11 cellular contexts compared by ENCODE assay signal in the genomic region with DNA sequence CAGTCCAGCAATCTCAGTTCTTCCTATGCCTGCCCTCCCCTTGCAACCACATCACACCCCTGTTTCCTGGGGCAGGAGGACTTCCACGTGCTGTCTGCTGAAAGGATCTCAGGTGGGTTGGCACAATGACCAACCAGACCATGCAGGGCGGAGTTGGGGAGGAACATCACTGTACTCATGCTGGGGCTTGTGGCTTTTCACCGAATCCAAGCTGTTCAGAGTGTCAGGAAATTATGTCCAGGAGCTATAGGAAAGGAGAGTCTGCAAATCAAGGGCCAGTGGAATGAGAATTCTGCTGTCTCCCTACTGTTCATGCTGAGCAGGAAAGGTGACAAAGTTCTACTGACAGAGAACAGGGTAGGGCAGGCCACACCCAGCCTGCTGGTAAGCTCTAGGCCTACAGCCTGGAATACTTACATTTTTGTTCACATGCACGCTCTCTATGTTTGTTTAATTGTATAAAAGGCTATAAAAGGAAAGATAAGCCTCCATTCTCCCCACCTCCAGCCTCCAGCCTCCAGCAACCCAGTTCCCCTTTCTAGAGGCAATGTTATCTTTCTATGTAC. TPM values are rescaled to one million over a fixed set of nuclear protein-coding genes. Genes with fewer than 3 reads are reported as not detected.
DNase-seq lines count a peak whose midpoint lies in the region; ATAC-seq and TF ChIP-seq lines count a peak whose summit lies in the region.
"Had no signal": no experiment of that assay in that cellular context is flagged by ENCODE, and none has a peak within 500 bp of the region (broad histone marks: within the 10 kb centered on the region; RNA-seq: fewer than 3 reads in every experiment).

No MANE protein-coding gene starts in this region.

- H3K36me3 Mint-ChIP-seq in CD8-positive, alpha-beta memory T cell: no peaks in the 10 kb centered on the region
- H3K36me3 Mint-ChIP-seq in MCF 10A (ENCODE audit: insufficient read depth, unreplicated experiment): peaks cover 6% of the 10 kb centered on the region
- H3K36me3 Mint-ChIP-seq in naive thymus-derived CD4-positive, alpha-beta T cell: no peaks in the 10 kb centered on the region

- H3K36me3 ChIP-seq in CD8-positive, alpha-beta memory T cell (ENCODE audit: insufficient read depth, low read length): no peaks in the 10 kb centered on the region
- H3K36me3 ChIP-seq in IMR-90 (ENCODE audit: control insufficient read depth, insufficient read depth, low read length): no peaks in the 10 kb centered on the region
- no peaks in the 10 kb centered on the region for H3K36me3 ChIP-seq in naive thymus-derived CD4-positive, alpha-beta T cell (ENCODE audit: control insufficient read depth in 2 of 3, insufficient read depth in 3 of 3, low read length in 3 of 3)
- H3K36me3 ChIP-seq: ovary had no signal

- in situ Hi-C loops in IMR-90 (cut with MboI; ENCODE audit: low sequenced_read_pairs): no loop called here

- TF ChIP-seq RAD21 in IMR-90 (IDR thresholded peaks at IDR 0.05; ENCODE audit: low read length): no peak

- POLR2A ChIA-PET in CD8-positive, alpha-beta memory T cell (lab: Charles Lee): no interaction called here
- POLR2A ChIA-PET in IMR-90 (lab: Charles Lee; ENCODE audit: unreplicated experiment) (no interaction called here), MCF 10A (lab: Yijun Ruan, JAX) (interaction anchor here (0.7 to 4.2 kb wide), 8 partner anchors 11 to 1018 kb away, joined by 3 to 23 read pairs (median 3); a partner anchor contains a TSS)
- POLR2A ChIA-PET in naive thymus-derived CD4-positive, alpha-beta T cell (lab: Charles Lee): interaction anchor here (0.6 to 1.4 kb wide), 3 partner anchors 9 to 1309 kb away, joined by 3 read pairs; no protein-coding TSS in a partner anchor

- H3K56ac ChIP-seq in IMR-90 (ENCODE audit: extremely low read depth, insufficient read depth, low read length): no peak overlapping the region

- no peaks in the 10 kb centered on the region for H3K9me3 Mint-ChIP-seq in CD8-positive, alpha-beta memory T cell
- no peaks in the 10 kb centered on the region for H3K9me3 Mint-ChIP-seq in MCF 10A (ENCODE audit: unreplicated experiment)
- no peaks in the 10 kb centered on the region for H3K9me3 Mint-ChIP-seq in naive thymus-derived CD4-positive, alpha-beta T cell
- H3K9me3 Mint-ChIP-seq: activated B cell treated with CpG ODN at 0.5 μM for 24 hours had no signal

- H4K20me1 ChIP-seq in IMR-90 (ENCODE audit: insufficient read depth, low read length): no peaks in the 10 kb centered on the region

- WGBS in IMR-90 (ENCODE audit: extremely low coverage in 2 of 2, insufficient read length in 1 of 2), 2 experiments: no CpG with 5 or more reads among the region's 4 CpGs

- no peak for DNase-seq in CD8-positive, alpha-beta memory T cell
- DNase-seq in IMR-90 (no peak), MCF 10A (ENCODE audit: unreplicated experiment) (peak; percentile 59), caudate nucleus (lab: John Stamatoyannopoulos, UW) (no peak), D341Med (ENCODE audit: low spot score) (no peak)
- no peak for DNase-seq in naive thymus-derived CD4-positive, alpha-beta T cell
- DNase-seq: activated B cell treated with CpG ODN at 0.5 μM for 24 hours, NCI-H1436 treated with DMSO at 0.1 percent for 48 hours, ovary had no signal

- no peak overlapping the region for H4K8ac ChIP-seq in IMR-90 (ENCODE audit: low read depth in 2 of 2, low read length in 2 of 2)

- H3K4ac ChIP-seq in IMR-90 (ENCODE audit: low read depth, low read length): no peak overlapping the region

- H3K79me1 ChIP-seq in IMR-90 (ENCODE audit: low read depth in 1 of 2, low read length in 2 of 2): no peaks in the 10 kb centered on the region

- no peak overlapping the region for H2BK15ac ChIP-seq in IMR-90 (ENCODE audit: low read depth, low read length)

- H2BK20ac ChIP-seq in IMR-90 (ENCODE audit: low read depth, low read length): no peak overlapping the region

- no peak overlapping the region for H3K4me2 ChIP-seq in IMR-90 (ENCODE audit: low read depth, low read length)

- no peak for TF ChIP-seq POLR2A in IMR-90 (IDR thresholded peaks at IDR 0.05; ENCODE audit: low read depth, low read length)

- H2BK5ac ChIP-seq in IMR-90 (ENCODE audit: low read depth, low read length, poor library complexity, severe bottlenecking): no peak overlapping the region

- H3K4me1 Mint-ChIP-seq in CD8-positive, alpha-beta memory T cell: peaks cover 47 to 69% (median 65%) of the 10 kb centered on the region in 3 donors
- H3K4me1 Mint-ChIP-seq in MCF 10A (ENCODE audit: insufficient read depth, unreplicated experiment): peaks cover 60% of the 10 kb centered on the region
- peaks cover 36 to 70% (median 61%) of the 10 kb centered on the region in 7 donors for H3K4me1 Mint-ChIP-seq in naive thymus-derived CD4-positive, alpha-beta T cell

- peaks cover 49% of the 10 kb centered on the region for H3K4me1 ChIP-seq in CD8-positive, alpha-beta memory T cell (ENCODE audit: insufficient read depth, low read length)
- H3K4me1 ChIP-seq in IMR-90 (ENCODE audit: control insufficient read depth, insufficient read depth, low read length): peaks cover 3% of the 10 kb centered on the region; the same call in 1 of the 2 replicates
- H3K4me1 ChIP-seq in naive thymus-derived CD4-positive, alpha-beta T cell (ENCODE audit: control insufficient read depth in 2 of 2, insufficient read depth in 2 of 2, low read length in 2 of 2): peaks cover 35 to 46% of the 10 kb centered on the region in 2 donors

- dilution Hi-C loops in IMR-90 (cut with HindIII; ENCODE audit: low sequenced_read_pairs, unreplicated experiment): no loop called here

- H3K23ac ChIP-seq in IMR-90 (ENCODE audit: low read depth, low read length): no peak overlapping the region

- H3K27me3 ChIP-seq in CD8-positive, alpha-beta memory T cell (ENCODE audit: insufficient read depth, low read length, poor library complexity, severe bottlenecking): no peaks in the 10 kb centered on the region
- peaks cover 21% of the 10 kb centered on the region for H3K27me3 ChIP-seq in IMR-90 (ENCODE audit: control insufficient read depth, insufficient read depth, low read length)
- H3K27me3 ChIP-seq in naive thymus-derived CD4-positive, alpha-beta T cell (ENCODE audit: control insufficient read depth in 2 of 2, insufficient read depth in 2 of 2, low read length in 2 of 2): no peaks in the 10 kb centered on the region
- H3K27me3 ChIP-seq: ovary had no signal

- no peak overlapping the region for H4K91ac ChIP-seq in IMR-90 (ENCODE audit: insufficient read depth, low read depth, low read length)

- peak overlapping the region in 7 of 8 donors; percentile 22 to 81 (median 68) for H3K27ac Mint-ChIP-seq in CD8-positive, alpha-beta memory T cell
- peak overlapping the region; percentile 98 for H3K27ac Mint-ChIP-seq in MCF 10A (ENCODE audit: low read depth, unreplicated experiment)
- H3K27ac Mint-ChIP-seq in naive thymus-derived CD4-positive, alpha-beta T cell: peak overlapping the region in 6 of 9 donors; percentile 8 to 82 (median 60)
- H3K27ac Mint-ChIP-seq: activated B cell treated with CpG ODN at 0.5 μM for 24 hours had no signal

- no peak overlapping the region for H3K14ac ChIP-seq in IMR-90 (replicated peaks; ENCODE audit: low read depth, low read length)

- H2BK120ac ChIP-seq in IMR-90 (ENCODE audit: low read depth, low read length): no peak overlapping the region

- intact Hi-C loops in IMR-90 (cut with micrococcal nuclease): no loop called here
- intact Hi-C loops in MCF 10A (cut with micrococcal nuclease): no loop called here
- intact Hi-C loops in naive thymus-derived CD4-positive, alpha-beta T cell (cut with micrococcal nuclease): loop anchor here in 1 of 2 donors (1.0 to 10.0 kb wide), 5 partner anchors 9 to 110 kb away; a partner anchor contains a TSS

- peaks cover 0 to 1% of the 10 kb centered on the region in 2 donors for H3K27me3 Mint-ChIP-seq in CD8-positive, alpha-beta memory T cell
- H3K27me3 Mint-ChIP-seq in MCF 10A (ENCODE audit: insufficient read depth, unreplicated experiment): no peaks in the 10 kb centered on the region
- H3K27me3 Mint-ChIP-seq in naive thymus-derived CD4-positive, alpha-beta T cell: no peaks in the 10 kb centered on the region

- no peak for ATAC-seq in IMR-90 (ENCODE audit: low read depth)
- no peak for ATAC-seq in naive thymus-derived CD4-positive, alpha-beta T cell
- no peak for ATAC-seq in HG02623 (IDR thresholded peaks at IDR 0.05; ENCODE audit: unreplicated experiment)
- ATAC-seq in GM18858 (IDR thresholded peaks at IDR 0.05; ENCODE audit: unreplicated experiment): no peak

- H3K9me1 ChIP-seq in IMR-90 (ENCODE audit: insufficient read depth, low read length): peaks cover 3% of the 10 kb centered on the region; the same call in 1 of the 2 replicates

- H2AFZ ChIP-seq in IMR-90 (replicated peaks; ENCODE audit: low read length, poor library complexity): peak overlapping the region; percentile 37

- CTCF ChIA-PET in CD8-positive, alpha-beta memory T cell (lab: Charles Lee): interaction anchor here (0.8 kb wide), 1 partner anchor 87 kb away, joined by 3 read pairs; no protein-coding TSS in a partner anchor
- CTCF ChIA-PET in IMR-90 (lab: Yijun Ruan, JAX) (no interaction called here), MCF 10A (lab: Yijun Ruan, JAX) (interaction anchor here (5.7 kb wide), 1 partner anchor 87 kb away, joined by 30 read pairs; no protein-coding TSS in a partner anchor)
- CTCF ChIA-PET in naive thymus-derived CD4-positive, alpha-beta T cell (lab: Charles Lee): interaction anchor here (0.6 to 1.6 kb wide), 3 partner anchors 8 to 174 kb away, joined by 3 to 7 read pairs (median 4); no protein-coding TSS in a partner anchor

- no peak overlapping the region for H3K18ac ChIP-seq in IMR-90 (ENCODE audit: low read depth, low read length)

- H3K4me3 ChIP-seq in CD8-positive, alpha-beta memory T cell (ENCODE audit: low read length): no peak overlapping the region
- no peak overlapping the region for H3K4me3 ChIP-seq in IMR-90 (ENCODE audit: insufficient read depth, low read depth, low read length)
- no peak overlapping the region for H3K4me3 ChIP-seq in naive thymus-derived CD4-positive, alpha-beta T cell (ENCODE audit: low read length)
- H3K4me3 ChIP-seq: ovary had no signal

- H3K9ac ChIP-seq in IMR-90 (ENCODE audit: low read depth, low read length): no peak overlapping the region

- no peak overlapping the region for H2AK9ac ChIP-seq in IMR-90 (replicated peaks; ENCODE audit: low read depth, low read length, poor library complexity)

- no peak overlapping the region for H3K27ac ChIP-seq in CD8-positive, alpha-beta memory T cell (ENCODE audit: low read depth, low read length)
- no peak overlapping the region for H3K27ac ChIP-seq in IMR-90 (ENCODE audit: insufficient read depth, low read length)
- H3K27ac ChIP-seq in naive thymus-derived CD4-positive, alpha-beta T cell (ENCODE audit: low read depth, low read length): no peak overlapping the region
- no peak overlapping the region for H3K27ac ChIP-seq in caudate nucleus (ENCODE audit: low read depth, low read length)
- H3K27ac ChIP-seq: ovary had no signal

- TF ChIP-seq CTCF in IMR-90 (conservative IDR thresholded peaks at IDR 0.05; ENCODE audit: low read depth, low read length) (no peak), MCF 10A (IDR thresholded peaks at IDR 0.05; ENCODE audit: unreplicated experiment) (no peak)

- peak overlapping the region in 1 of 7 donors; percentile 28 for H3K4me3 Mint-ChIP-seq in CD8-positive, alpha-beta memory T cell
- peak overlapping the region; percentile 27 for H3K4me3 Mint-ChIP-seq in MCF 10A (ENCODE audit: unreplicated experiment)
- peak overlapping the region in 5 of 10 donors; percentile 5 to 60 (median 15) for H3K4me3 Mint-ChIP-seq in naive thymus-derived CD4-positive, alpha-beta T cell
- H3K4me3 Mint-ChIP-seq: activated B cell treated with CpG ODN at 0.5 μM for 24 hours had no signal

- no peak overlapping the region for H2AK5ac ChIP-seq in IMR-90 (ENCODE audit: low read depth, low read length)

- no peaks in the 10 kb centered on the region for H3K9me3 ChIP-seq in CD8-positive, alpha-beta memory T cell (ENCODE audit: low read length)
- H3K9me3 ChIP-seq in IMR-90 (ENCODE audit: control insufficient read depth, insufficient read depth, low read length): no peaks in the 10 kb centered on the region
- H3K9me3 ChIP-seq in naive thymus-derived CD4-positive, alpha-beta T cell (ENCODE audit: control insufficient read depth in 2 of 3, low read length in 3 of 3): no peaks in the 10 kb centered on the region
- H3K9me3 ChIP-seq: ovary had no signal

- H4K5ac ChIP-seq in IMR-90 (ENCODE audit: low read depth, low read length): no peak overlapping the region

- BruUV-seq in IMR-90 (replicated peaks; lab: Mats Ljungman, UMichigan): no TSS peak
- BruUV-seq in MCF 10A (replicated peaks; lab: Mats Ljungman, UMichigan): no TSS peak

RNA-seq across cellular contexts. Expression of a gene that starts 1.7 kb away (rescaled TPM):
- under 1 TPM in 1 of 2 experiments, not detected in 1; 0.31 TPM for total RNA-seq in CD8-positive, alpha-beta memory T cell
- polyA plus RNA-seq in CD8-positive, alpha-beta memory T cell: not detected
- total RNA-seq in IMR-90 (2012; rRNA removed) (not detected in 2 replicates), MCF 10A (2022) (0.58 TPM in 1 of 2 replicates, not detected in the other)
- not detected in 2 replicates for polyA plus RNA-seq in IMR-90 (2012; rRNA removed)
- not detected in 2 replicates for polyA plus RNA-seq in IMR-90 (2012; cell fraction: cytosol; rRNA removed)
- not detected in 2 replicates for polyA plus RNA-seq in IMR-90 (2012; cell fraction: nucleus; rRNA removed; ENCODE audit: low replicate concordance)
- total RNA-seq in naive thymus-derived CD4-positive, alpha-beta T cell: under 1 TPM in 1 of 5 experiments, not detected in 4; 0.51 TPM
- not detected for polyA plus RNA-seq in naive thymus-derived CD4-positive, alpha-beta T cell
- total RNA-seq: activated B cell treated with CpG ODN at 0.5 μM for 24 hours had no signal

RNA-seq across cellular contexts. Expression of a gene that starts 28.3 kb away (rescaled TPM):
- total RNA-seq in CD8-positive, alpha-beta memory T cell: 10 to 100 TPM; 20.5 to 21.8 TPM
- polyA plus RNA-seq in CD8-positive, alpha-beta memory T cell: 612 TPM
- 0.18 TPM in 1 of 2 replicates, not detected in the other for total RNA-seq in IMR-90 (2012; rRNA removed)
- 0.17 and 0.34 TPM in 2 replicates for polyA plus RNA-seq in IMR-90 (2012; rRNA removed)
- polyA plus RNA-seq in IMR-90 (2012; cell fraction: cytosol; rRNA removed): 1.3 and 1.4 TPM in 2 replicates
- polyA plus RNA-seq in IMR-90 (2012; cell fraction: nucleus; rRNA removed; ENCODE audit: low replicate concordance): 0.17 and 0.86 TPM in 2 replicates
- 0.69 and 0.96 TPM in 2 replicates for total RNA-seq in MCF 10A (2022)
- 100 to 1,000 TPM in 4 of 5 experiments, 10 to 100 TPM in 1; 96.2 to 170 (median 122) TPM for total RNA-seq in naive thymus-derived CD4-positive, alpha-beta T cell
- polyA plus RNA-seq in naive thymus-derived CD4-positive, alpha-beta T cell: 100 to 1,000 TPM; 430 to 468 TPM

RNA-seq across cellular contexts. Expression of a gene that starts 49.4 kb away (rescaled TPM):
- 10 to 100 TPM; 13.9 to 16.0 TPM for total RNA-seq in CD8-positive, alpha-beta memory T cell
- polyA plus RNA-seq in CD8-positive, alpha-beta memory T cell: 39.5 TPM
- total RNA-seq in IMR-90 (2012; rRNA removed): 3.2 and 3.3 TPM in 2 replicates
- polyA plus RNA-seq in IMR-90 (2012; rRNA removed): 3.9 and 4.5 TPM in 2 replicates
- polyA plus RNA-seq in IMR-90 (2012; cell fraction: cytosol; rRNA removed): 7.4 and 9.5 TPM in 2 replicates
- 2.0 and 3.0 TPM in 2 replicates for polyA plus RNA-seq in IMR-90 (2012; cell fraction: nucleus; rRNA removed; ENCODE audit: low replicate concordance)
- total RNA-seq in MCF 10A (2022): 3.6 and 3.9 TPM in 2 replicates
- 10 to 100 TPM in 1 of 5 experiments, 1 to 10 TPM in 3, under 1 TPM in 1; 0.92 to 10.3 (median 2.0) TPM for total RNA-seq in naive thymus-derived CD4-positive, alpha-beta T cell
- 1 to 10 TPM; 1.9 to 4.8 TPM for polyA plus RNA-seq in naive thymus-derived CD4-positive, alpha-beta T cell

RNA-seq across cellular contexts. Expression of a gene that starts 59.0 kb away (rescaled TPM):
- not detected for total RNA-seq in CD8-positive, alpha-beta memory T cell
- not detected for polyA plus RNA-seq in CD8-positive, alpha-beta memory T cell
- total RNA-seq in IMR-90 (2012; rRNA removed) (not detected in 2 replicates), MCF 10A (2022) (not detected in 2 replicates)
- not detected in 2 replicates for polyA plus RNA-seq in IMR-90 (2012; rRNA removed)
- polyA plus RNA-seq in IMR-90 (2012; cell fraction: cytosol; rRNA removed): not detected in 2 replicates
- polyA plus RNA-seq in IMR-90 (2012; cell fraction: nucleus; rRNA removed; ENCODE audit: low replicate concordance): not detected in 2 replicates
- 1 to 10 TPM in 1 of 5 experiments, not detected in 4; 1.3 TPM for total RNA-seq in naive thymus-derived CD4-positive, alpha-beta T cell
- not detected for polyA plus RNA-seq in naive thymus-derived CD4-positive, alpha-beta T cell
- total RNA-seq: activated B cell treated with CpG ODN at 0.5 μM for 24 hours had no signal

Comparison
In these comparisons a context has a peak if more than half of its experiments do, and no peak if none do; other contexts are left out.
1. RNA of a gene that starts 28.3 kb away (total RNA-seq): 96.2 to 170 TPM in naive thymus-derived CD4-positive, alpha-beta T cell and 20.5 to 21.8 TPM in CD8-positive, alpha-beta memory T cell; 0.69 to 0.96 TPM in MCF 10A and 0.18 TPM in IMR-90; every median in the first group is over 10 times any median in the second.
2. POLR2A ChIA-PET loops: an anchor here in MCF 10A (0.7 to 4.2 kb wide) and naive thymus-derived CD4-positive, alpha-beta T cell (0.6 to 1.4 kb wide); none called in CD8-positive, alpha-beta memory T cell and IMR-90.
3. Peak in every context shown above with its lines, with median percentiles within 50 percentile points of each other: H3K27ac Mint-ChIP-seq.